14 cellular contexts compared by ENCODE assay signal in the genomic region with DNA sequence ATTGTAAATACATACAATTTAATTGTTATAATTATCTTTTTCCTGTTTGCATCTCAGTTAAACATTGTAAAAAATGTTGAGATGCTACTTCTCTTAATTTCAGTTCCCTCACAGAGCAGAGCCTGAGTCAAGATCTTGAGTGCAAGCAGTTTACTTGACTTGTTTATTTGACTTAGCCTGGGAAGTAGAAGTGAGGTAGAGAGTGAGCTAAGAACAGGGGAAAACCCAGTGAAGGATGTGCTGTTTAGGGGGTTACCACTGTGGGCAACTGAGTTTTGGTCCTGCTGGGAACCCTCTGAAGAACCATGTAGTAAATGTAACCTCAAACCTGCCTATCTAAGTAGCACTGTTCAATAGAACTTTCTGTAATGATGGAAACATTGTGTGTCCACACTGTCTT.
DNase-seq lines count a peak whose midpoint lies in the region; ATAC-seq, FAIRE-seq and TF ChIP-seq lines count a peak whose summit lies in the region.
"Had no signal": no experiment of that assay in that cellular context is flagged by ENCODE, and none has a peak within 500 bp of the region (broad histone marks: within the 10 kb centered on the region; RNA-seq: fewer than 3 reads in every experiment).

No MANE protein-coding gene starts in this region.

- peaks cover 2% of the 10 kb centered on the region for H3K4me1 Mint-ChIP-seq in osteocyte (ENCODE audit: unreplicated experiment)
- H3K4me1 Mint-ChIP-seq in CD14-positive monocyte, result no peaks in the 10 kb centered on the region

- H3K4me3 Mint-ChIP-seq in osteocyte (ENCODE audit: unreplicated experiment) (no peak overlapping the region), CD14-positive monocyte (no peak overlapping the region)

- intact Hi-C loops in CD14-positive monocyte (cut with micrococcal nuclease) (no loop called here), spleen (cut with DNase I; ENCODE audit: low total_unique reads) (no loop called here)

- TF ChIP-seq POLR2A in A549 (IDR thresholded peaks at IDR 0.05; ENCODE audit: low read length) (no peak), spleen (IDR thresholded peaks at IDR 0.05) (no peak)

- POLR2A ChIA-PET in A549 (lab: Yijun Ruan, JAX), result no interaction called here

- ATAC-seq in A549 (no peak), GM19035 (IDR thresholded peaks at IDR 0.05; ENCODE audit: unreplicated experiment) (peak; percentile 68), GM21825 (IDR thresholded peaks at IDR 0.05; ENCODE audit: unreplicated experiment) (peak; percentile 64), HG03159 (IDR thresholded peaks at IDR 0.05; ENCODE audit: unreplicated experiment) (peak; percentile 39)
- ATAC-seq: sciatic nerve had no signal

- H3K9me3 ChIP-seq in A549 (no peaks in the 10 kb centered on the region), spleen (no peaks in the 10 kb centered on the region)

- DNase-seq in A549 (ENCODE audit: low read depth in 1 of 2, low spot score in 1 of 2) (no peak), osteocyte (ENCODE audit: extremely low spot score, unreplicated experiment) (no peak), CD14-positive monocyte (ENCODE audit: low spot score) (no peak), occipital lobe (lab: John Stamatoyannopoulos, UW) (no peak), spleen (no peak)
- DNase-seq: activated CD4-positive, CD25-positive, alpha-beta regulatory T cell; NCI-H524 treated with DMSO at 0.1 percent for 48 hours; SHP77 treated with DMSO at 0.1 percent for 48 hours had no signal

- H3K27me3 ChIP-seq in spleen (replicated peaks in 1 of 7), result no peaks in the 10 kb centered on the region

- no peaks in the 10 kb centered on the region for H3K9me3 Mint-ChIP-seq in osteocyte (ENCODE audit: unreplicated experiment)
- H3K9me3 Mint-ChIP-seq in CD14-positive monocyte, result peaks cover 0 to 9% (median 7%) of the 10 kb centered on the region in 7 donors

- no peaks in the 10 kb centered on the region for H3K36me3 ChIP-seq in spleen

- CTCF ChIA-PET in A549 (lab: Yijun Ruan, JAX), result no interaction called here

- peak; percentile 84 for FAIRE-seq in A549 (lab: Jason Lieb, UNC)
- FAIRE-seq: bronchial epithelial cell, H54 had no signal

- no peak overlapping the region for H3K4me2 ChIP-seq in A549

- TF ChIP-seq EP300 in A549 (IDR thresholded peaks at IDR 0.05), result no peak

- H3K27me3 Mint-ChIP-seq in osteocyte (ENCODE audit: unreplicated experiment) (peaks cover 3% of the 10 kb centered on the region), CD14-positive monocyte (ENCODE audit: low read depth in 3 of 3) (no peaks in the 10 kb centered on the region)

- H3K27ac Mint-ChIP-seq in osteocyte (ENCODE audit: unreplicated experiment) (no peak overlapping the region), CD14-positive monocyte (no peak overlapping the region)

- H3K4me3 ChIP-seq in A549 (no peak overlapping the region), spleen (no peak overlapping the region)

- H3K27ac ChIP-seq in A549, result no peak overlapping the region
- no peak overlapping the region for H3K27ac ChIP-seq in spleen

- TF ChIP-seq CTCF in A549 (IDR thresholded peaks at IDR 0.05) (no peak), osteocyte (IDR thresholded peaks at IDR 0.05) (no peak), CD14-positive monocyte (IDR thresholded peaks at IDR 0.05) (no peak), spleen (IDR thresholded peaks at IDR 0.05 in 8 of 11, conservative IDR thresholded peaks at IDR 0.05 in 3 of 11) (no peak)

- H3K36me3 Mint-ChIP-seq in osteocyte (ENCODE audit: unreplicated experiment) (no peaks in the 10 kb centered on the region), CD14-positive monocyte (no peaks in the 10 kb centered on the region)

- H3K4me1 ChIP-seq in A549, result no peaks in the 10 kb centered on the region
- no peaks in the 10 kb centered on the region for H3K4me1 ChIP-seq in spleen

- TF ChIP-seq RAD21 in A549 (conservative IDR thresholded peaks at IDR 0.05 in 1 of 2, IDR thresholded peaks at IDR 0.05 in 1 of 2), result no peak

TF ChIP-seq in A549, 52 proteins besides CTCF, POLR2A, EP300 and RAD21:
- TF ChIP-seq CHD2 (IDR thresholded peaks at IDR 0.05; ENCODE audit: low read length, partially characterized antibody) (no peak), RARB (CRISPR knock-in tag; IDR thresholded peaks at IDR 0.05) (no peak), RCOR1 (IDR thresholded peaks at IDR 0.05; ENCODE audit: low read depth, low read length) (no peak), ZFP36 (IDR thresholded peaks at IDR 0.05; ENCODE audit: borderline replicate concordance, partially characterized antibody) (no peak), KDM5A (IDR thresholded peaks at IDR 0.05) (no peak), MAFK (IDR thresholded peaks at IDR 0.05; ENCODE audit: partially characterized antibody) (no peak), PHF8 (IDR thresholded peaks at IDR 0.05; ENCODE audit: borderline replicate concordance, low read depth) (no peak), JUNB (IDR thresholded peaks at IDR 0.05) (no peak), KDM1A (IDR thresholded peaks at IDR 0.05; ENCODE audit: low read depth) (no peak), HEYL (CRISPR knock-in tag; IDR thresholded peaks at IDR 0.05) (no peak), BHLHE40 (IDR thresholded peaks at IDR 0.05; ENCODE audit: low read depth, low read length) (no peak), RNF2 (IDR thresholded peaks at IDR 0.05; ENCODE audit: borderline replicate concordance, low read depth) (no peak), FOSL2 (IDR thresholded peaks at IDR 0.05) (no peak), FOSL2 (CRISPR knock-in tag; IDR thresholded peaks at IDR 0.05) (no peak), HDAC2 (IDR thresholded peaks at IDR 0.05) (no peak), SREBF2 (IDR thresholded peaks at IDR 0.05) (no peak), HOXB13 (CRISPR knock-in tag; IDR thresholded peaks at IDR 0.05; ENCODE audit: low read depth) (no peak), CEBPB (IDR thresholded peaks at IDR 0.05) (no peak), EHF (CRISPR knock-in tag; IDR thresholded peaks at IDR 0.05) (no peak)

Comparison
In these comparisons a context has a peak if more than half of its experiments do, and no peak if none do; other contexts are left out.
1. ATAC-seq: peak in GM19035 (single experiment), GM21825 (single experiment) and HG03159 (single experiment); none in A549 (0 of 2).